1 cellular context compared by ENCODE assay signal in the genomic region with DNA sequence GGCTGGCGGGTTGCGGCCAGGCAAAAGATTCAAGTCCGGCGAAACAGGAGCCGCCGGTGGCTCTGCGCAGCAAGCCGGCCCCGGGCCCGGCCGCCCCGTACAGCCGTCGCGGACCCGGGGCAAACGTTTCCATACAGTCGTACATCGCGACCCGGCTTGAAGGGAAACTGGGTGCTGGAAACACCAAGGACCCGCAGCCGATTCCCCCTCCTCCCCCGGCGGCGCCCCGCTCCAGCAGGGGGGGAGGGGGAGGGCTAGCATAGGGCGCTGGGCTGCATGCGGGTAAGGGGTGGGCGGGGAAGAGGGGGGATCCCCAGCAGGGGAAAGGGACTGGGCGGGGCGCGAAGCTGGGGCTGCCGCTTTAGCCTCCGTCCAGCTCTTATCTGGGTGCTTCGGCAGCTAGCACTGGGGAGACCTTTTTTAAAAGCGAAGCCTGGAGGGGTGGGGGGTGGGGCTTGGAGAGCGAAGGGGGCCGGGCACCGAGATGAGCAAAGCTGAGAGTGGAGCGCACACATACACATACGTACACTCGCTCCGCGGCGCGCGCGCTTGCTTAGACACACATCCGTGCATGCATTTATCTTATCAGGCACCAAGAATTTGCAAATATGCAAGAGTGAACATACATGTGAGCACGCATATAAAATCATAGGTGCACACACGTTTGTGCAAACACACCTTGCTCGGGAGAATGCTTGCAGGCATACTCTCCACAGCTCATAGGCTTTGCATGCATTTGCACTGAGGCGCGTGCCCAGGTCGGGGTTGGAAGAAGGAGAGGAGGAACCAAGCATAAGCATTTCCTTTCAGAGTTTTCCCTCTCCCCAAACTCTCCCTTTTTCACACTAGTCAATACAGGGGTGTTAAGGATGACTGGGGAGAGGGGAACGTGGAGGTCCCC.
A peak's percentile ranks its signal among the peaks of the same experiment; 100 is the strongest.
TF ChIP-seq lines count a peak whose summit lies in the region.

No MANE protein-coding gene starts in this region.

TF ChIP-seq in GM12878, 131 proteins besides CTCF, POLR2A, EP300 and RAD21 (continued from another document and continues in another):
- TF ChIP-seq, protein P1, sequence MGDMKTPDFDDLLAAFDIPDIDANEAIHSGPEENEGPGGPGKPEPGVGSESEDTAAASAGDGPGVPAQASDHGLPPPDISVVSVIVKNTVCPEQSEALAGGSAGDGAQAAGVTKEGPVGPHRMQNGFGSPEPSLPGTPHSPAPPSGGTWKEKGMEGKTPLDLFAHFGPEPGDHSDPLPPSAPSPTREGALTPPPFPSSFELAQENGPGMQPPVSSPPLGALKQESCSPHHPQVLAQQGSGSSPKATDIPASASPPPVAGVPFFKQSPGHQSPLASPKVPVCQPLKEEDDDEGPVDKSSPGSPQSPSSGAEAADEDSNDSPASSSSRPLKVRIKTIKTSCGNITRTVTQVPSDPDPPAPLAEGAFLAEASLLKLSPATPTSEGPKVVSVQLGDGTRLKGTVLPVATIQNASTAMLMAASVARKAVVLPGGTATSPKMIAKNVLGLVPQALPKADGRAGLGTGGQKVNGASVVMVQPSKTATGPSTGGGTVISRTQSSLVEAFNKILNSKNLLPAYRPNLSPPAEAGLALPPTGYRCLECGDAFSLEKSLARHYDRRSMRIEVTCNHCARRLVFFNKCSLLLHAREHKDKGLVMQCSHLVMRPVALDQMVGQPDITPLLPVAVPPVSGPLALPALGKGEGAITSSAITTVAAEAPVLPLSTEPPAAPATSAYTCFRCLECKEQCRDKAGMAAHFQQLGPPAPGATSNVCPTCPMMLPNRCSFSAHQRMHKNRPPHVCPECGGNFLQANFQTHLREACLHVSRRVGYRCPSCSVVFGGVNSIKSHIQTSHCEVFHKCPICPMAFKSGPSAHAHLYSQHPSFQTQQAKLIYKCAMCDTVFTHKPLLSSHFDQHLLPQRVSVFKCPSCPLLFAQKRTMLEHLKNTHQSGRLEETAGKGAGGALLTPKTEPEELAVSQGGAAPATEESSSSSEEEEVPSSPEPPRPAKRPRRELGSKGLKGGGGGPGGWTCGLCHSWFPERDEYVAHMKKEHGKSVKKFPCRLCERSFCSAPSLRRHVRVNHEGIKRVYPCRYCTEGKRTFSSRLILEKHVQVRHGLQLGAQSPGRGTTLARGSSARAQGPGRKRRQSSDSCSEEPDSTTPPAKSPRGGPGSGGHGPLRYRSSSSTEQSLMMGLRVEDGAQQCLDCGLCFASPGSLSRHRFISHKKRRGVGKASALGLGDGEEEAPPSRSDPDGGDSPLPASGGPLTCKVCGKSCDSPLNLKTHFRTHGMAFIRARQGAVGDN (IDR thresholded peaks at IDR 0.05) = 0 out of 2 replicates have a peak, but pooled peaks have one; percentile 1
- TF ChIP-seq NR2C1 (IDR thresholded peaks at IDR 0.05) (no peak), RAD51 (IDR thresholded peaks at IDR 0.05) (no peak), SMC3 (IDR thresholded peaks at IDR 0.05; ENCODE audit: borderline replicate concordance, low read length) (no peak), TCF3 (IDR thresholded peaks at IDR 0.05; ENCODE audit: borderline replicate concordance, insufficient read depth, low read depth, low read length) (no peak), CREM (IDR thresholded peaks at IDR 0.05; ENCODE audit: low read depth) (no peak), CBX3 (IDR thresholded peaks at IDR 0.05; ENCODE audit: borderline replicate concordance, low read depth) (no peak), SUPT20H (IDR thresholded peaks at IDR 0.05; ENCODE audit: borderline replicate concordance, control insufficient read depth, low read depth, low read length) (no peak), GATAD2B (conservative IDR thresholded peaks at IDR 0.05; ENCODE audit: low read depth) (peak; percentile 22), RELA (IDR thresholded peaks at IDR 0.05; ENCODE audit: borderline replicate concordance, partially characterized antibody) (no peak), CHD2 (IDR thresholded peaks at IDR 0.05; ENCODE audit: borderline replicate concordance, low read depth, low read length) (no peak), SUZ12 (IDR thresholded peaks at IDR 0.05; ENCODE audit: unreplicated experiment) (no peak), LARP7 (IDR thresholded peaks at IDR 0.05) (peak; percentile 60), ZZZ3 (IDR thresholded peaks at IDR 0.05; ENCODE audit: control insufficient read depth, insufficient read length, low read depth) (no peak), ZNF217 (IDR thresholded peaks at IDR 0.05) (no peak), GABPA (IDR thresholded peaks at IDR 0.05; ENCODE audit: low read depth) (no peak), MEF2A (IDR thresholded peaks at IDR 0.05; ENCODE audit: insufficient read depth, low read depth, low read length) (no peak), IRF4 (IDR thresholded peaks at IDR 0.05; ENCODE audit: low read depth, low read length) (no peak), RFX5 (IDR thresholded peaks at IDR 0.05; ENCODE audit: low read depth, low read length) (no peak), CBFB (IDR thresholded peaks at IDR 0.05; ENCODE audit: low read depth) (no peak), NR2F1 (conservative IDR thresholded peaks at IDR 0.05) (no peak), FOXM1 (IDR thresholded peaks at IDR 0.05; ENCODE audit: low read depth, low read length) (no peak), JUND (IDR thresholded peaks at IDR 0.05; ENCODE audit: low read depth, low read length) (no peak), HDAC2 (IDR thresholded peaks at IDR 0.05) (peak; percentile 81; the same call in 1 of the 2 replicates), BACH1 (IDR thresholded peaks at IDR 0.05; ENCODE audit: borderline replicate concordance) (peak; percentile 15; the same call in 1 of the 2 replicates), SREBF1 (IDR thresholded peaks at IDR 0.05; ENCODE audit: low read length) (no peak), RUNX3 (IDR thresholded peaks at IDR 0.05; ENCODE audit: low read length) (no peak), FOS (IDR thresholded peaks at IDR 0.05; ENCODE audit: borderline replicate concordance, extremely low read depth, insufficient read length) (no peak), CHD4 (IDR thresholded peaks at IDR 0.05) (no peak)
- TF ChIP-seq, protein P2, sequence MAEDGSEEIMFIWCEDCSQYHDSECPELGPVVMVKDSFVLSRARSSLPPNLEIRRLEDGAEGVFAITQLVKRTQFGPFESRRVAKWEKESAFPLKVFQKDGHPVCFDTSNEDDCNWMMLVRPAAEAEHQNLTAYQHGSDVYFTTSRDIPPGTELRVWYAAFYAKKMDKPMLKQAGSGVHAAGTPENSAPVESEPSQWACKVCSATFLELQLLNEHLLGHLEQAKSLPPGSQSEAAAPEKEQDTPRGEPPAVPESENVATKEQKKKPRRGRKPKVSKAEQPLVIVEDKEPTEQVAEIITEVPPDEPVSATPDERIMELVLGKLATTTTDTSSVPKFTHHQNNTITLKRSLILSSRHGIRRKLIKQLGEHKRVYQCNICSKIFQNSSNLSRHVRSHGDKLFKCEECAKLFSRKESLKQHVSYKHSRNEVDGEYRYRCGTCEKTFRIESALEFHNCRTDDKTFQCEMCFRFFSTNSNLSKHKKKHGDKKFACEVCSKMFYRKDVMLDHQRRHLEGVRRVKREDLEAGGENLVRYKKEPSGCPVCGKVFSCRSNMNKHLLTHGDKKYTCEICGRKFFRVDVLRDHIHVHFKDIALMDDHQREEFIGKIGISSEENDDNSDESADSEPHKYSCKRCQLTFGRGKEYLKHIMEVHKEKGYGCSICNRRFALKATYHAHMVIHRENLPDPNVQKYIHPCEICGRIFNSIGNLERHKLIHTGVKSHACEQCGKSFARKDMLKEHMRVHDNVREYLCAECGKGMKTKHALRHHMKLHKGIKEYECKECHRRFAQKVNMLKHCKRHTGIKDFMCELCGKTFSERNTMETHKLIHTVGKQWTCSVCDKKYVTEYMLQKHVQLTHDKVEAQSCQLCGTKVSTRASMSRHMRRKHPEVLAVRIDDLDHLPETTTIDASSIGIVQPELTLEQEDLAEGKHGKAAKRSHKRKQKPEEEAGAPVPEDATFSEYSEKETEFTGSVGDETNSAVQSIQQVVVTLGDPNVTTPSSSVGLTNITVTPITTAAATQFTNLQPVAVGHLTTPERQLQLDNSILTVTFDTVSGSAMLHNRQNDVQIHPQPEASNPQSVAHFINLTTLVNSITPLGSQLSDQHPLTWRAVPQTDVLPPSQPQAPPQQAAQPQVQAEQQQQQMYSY (CRISPR knock-in tag; IDR thresholded peaks at IDR 0.05) = no peak
- TF ChIP-seq, protein P3, sequence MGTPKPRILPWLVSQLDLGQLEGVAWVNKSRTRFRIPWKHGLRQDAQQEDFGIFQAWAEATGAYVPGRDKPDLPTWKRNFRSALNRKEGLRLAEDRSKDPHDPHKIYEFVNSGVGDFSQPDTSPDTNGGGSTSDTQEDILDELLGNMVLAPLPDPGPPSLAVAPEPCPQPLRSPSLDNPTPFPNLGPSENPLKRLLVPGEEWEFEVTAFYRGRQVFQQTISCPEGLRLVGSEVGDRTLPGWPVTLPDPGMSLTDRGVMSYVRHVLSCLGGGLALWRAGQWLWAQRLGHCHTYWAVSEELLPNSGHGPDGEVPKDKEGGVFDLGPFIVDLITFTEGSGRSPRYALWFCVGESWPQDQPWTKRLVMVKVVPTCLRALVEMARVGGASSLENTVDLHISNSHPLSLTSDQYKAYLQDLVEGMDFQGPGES (IDR thresholded peaks at IDR 0.05) = no peak
- TF ChIP-seq, protein P4, sequence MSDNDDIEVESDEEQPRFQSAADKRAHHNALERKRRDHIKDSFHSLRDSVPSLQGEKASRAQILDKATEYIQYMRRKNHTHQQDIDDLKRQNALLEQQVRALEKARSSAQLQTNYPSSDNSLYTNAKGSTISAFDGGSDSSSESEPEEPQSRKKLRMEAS (IDR thresholded peaks at IDR 0.05; ENCODE audit: low read depth, low read length) = no peak; the same call in none of the 2 replicates
- TF ChIP-seq, protein P5, sequence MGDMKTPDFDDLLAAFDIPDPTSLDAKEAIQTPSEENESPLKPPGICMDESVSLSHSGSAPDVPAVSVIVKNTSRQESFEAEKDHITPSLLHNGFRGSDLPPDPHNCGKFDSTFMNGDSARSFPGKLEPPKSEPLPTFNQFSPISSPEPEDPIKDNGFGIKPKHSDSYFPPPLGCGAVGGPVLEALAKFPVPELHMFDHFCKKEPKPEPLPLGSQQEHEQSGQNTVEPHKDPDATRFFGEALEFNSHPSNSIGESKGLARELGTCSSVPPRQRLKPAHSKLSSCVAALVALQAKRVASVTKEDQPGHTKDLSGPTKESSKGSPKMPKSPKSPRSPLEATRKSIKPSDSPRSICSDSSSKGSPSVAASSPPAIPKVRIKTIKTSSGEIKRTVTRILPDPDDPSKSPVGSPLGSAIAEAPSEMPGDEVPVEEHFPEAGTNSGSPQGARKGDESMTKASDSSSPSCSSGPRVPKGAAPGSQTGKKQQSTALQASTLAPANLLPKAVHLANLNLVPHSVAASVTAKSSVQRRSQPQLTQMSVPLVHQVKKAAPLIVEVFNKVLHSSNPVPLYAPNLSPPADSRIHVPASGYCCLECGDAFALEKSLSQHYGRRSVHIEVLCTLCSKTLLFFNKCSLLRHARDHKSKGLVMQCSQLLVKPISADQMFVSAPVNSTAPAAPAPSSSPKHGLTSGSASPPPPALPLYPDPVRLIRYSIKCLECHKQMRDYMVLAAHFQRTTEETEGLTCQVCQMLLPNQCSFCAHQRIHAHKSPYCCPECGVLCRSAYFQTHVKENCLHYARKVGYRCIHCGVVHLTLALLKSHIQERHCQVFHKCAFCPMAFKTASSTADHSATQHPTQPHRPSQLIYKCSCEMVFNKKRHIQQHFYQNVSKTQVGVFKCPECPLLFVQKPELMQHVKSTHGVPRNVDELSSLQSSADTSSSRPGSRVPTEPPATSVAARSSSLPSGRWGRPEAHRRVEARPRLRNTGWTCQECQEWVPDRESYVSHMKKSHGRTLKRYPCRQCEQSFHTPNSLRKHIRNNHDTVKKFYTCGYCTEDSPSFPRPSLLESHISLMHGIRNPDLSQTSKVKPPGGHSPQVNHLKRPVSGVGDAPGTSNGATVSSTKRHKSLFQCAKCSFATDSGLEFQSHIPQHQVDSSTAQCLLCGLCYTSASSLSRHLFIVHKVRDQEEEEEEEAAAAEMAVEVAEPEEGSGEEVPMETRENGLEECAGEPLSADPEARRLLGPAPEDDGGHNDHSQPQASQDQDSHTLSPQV (IDR thresholded peaks at IDR 0.05) = no peak
- TF ChIP-seq, protein P6, sequence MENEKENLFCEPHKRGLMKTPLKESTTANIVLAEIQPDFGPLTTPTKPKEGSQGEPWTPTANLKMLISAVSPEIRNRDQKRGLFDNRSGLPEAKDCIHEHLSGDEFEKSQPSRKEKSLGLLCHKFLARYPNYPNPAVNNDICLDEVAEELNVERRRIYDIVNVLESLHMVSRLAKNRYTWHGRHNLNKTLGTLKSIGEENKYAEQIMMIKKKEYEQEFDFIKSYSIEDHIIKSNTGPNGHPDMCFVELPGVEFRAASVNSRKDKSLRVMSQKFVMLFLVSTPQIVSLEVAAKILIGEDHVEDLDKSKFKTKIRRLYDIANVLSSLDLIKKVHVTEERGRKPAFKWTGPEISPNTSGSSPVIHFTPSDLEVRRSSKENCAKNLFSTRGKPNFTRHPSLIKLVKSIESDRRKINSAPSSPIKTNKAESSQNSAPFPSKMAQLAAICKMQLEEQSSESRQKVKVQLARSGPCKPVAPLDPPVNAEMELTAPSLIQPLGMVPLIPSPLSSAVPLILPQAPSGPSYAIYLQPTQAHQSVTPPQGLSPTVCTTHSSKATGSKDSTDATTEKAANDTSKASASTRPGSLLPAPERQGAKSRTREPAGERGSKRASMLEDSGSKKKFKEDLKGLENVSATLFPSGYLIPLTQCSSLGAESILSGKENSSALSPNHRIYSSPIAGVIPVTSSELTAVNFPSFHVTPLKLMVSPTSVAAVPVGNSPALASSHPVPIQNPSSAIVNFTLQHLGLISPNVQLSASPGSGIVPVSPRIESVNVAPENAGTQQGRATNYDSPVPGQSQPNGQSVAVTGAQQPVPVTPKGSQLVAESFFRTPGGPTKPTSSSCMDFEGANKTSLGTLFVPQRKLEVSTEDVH (IDR thresholded peaks at IDR 0.05; ENCODE audit: low read depth, partially characterized antibody) = no peak
- TF ChIP-seq, protein P7, sequence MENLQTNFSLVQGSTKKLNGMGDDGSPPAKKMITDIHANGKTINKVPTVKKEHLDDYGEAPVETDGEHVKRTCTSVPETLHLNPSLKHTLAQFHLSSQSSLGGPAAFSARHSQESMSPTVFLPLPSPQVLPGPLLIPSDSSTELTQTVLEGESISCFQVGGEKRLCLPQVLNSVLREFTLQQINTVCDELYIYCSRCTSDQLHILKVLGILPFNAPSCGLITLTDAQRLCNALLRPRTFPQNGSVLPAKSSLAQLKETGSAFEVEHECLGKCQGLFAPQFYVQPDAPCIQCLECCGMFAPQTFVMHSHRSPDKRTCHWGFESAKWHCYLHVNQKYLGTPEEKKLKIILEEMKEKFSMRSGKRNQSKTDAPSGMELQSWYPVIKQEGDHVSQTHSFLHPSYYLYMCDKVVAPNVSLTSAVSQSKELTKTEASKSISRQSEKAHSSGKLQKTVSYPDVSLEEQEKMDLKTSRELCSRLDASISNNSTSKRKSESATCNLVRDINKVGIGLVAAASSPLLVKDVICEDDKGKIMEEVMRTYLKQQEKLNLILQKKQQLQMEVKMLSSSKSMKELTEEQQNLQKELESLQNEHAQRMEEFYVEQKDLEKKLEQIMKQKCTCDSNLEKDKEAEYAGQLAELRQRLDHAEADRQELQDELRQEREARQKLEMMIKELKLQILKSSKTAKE (IDR thresholded peaks at IDR 0.05; ENCODE audit: low read depth, poor library complexity, severe bottlenecking) = no peak
- TF ChIP-seq, protein P8, sequence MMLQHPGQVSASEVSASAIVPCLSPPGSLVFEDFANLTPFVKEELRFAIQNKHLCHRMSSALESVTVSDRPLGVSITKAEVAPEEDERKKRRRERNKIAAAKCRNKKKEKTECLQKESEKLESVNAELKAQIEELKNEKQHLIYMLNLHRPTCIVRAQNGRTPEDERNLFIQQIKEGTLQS (IDR thresholded peaks at IDR 0.05; ENCODE audit: borderline replicate concordance, extremely low read depth, low read depth, low read length) = no peak
- TF ChIP-seq, protein P9, sequence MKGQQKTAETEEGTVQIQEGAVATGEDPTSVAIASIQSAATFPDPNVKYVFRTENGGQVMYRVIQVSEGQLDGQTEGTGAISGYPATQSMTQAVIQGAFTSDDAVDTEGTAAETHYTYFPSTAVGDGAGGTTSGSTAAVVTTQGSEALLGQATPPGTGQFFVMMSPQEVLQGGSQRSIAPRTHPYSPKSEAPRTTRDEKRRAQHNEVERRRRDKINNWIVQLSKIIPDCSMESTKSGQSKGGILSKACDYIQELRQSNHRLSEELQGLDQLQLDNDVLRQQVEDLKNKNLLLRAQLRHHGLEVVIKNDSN (IDR thresholded peaks at IDR 0.05; ENCODE audit: borderline replicate concordance, extremely low read length, insufficient read depth, low read depth, low read length) = no peak
